20 cellular contexts compared by ENCODE assay signal in genomic region chr2:60958361-60958760, GRCh38. TPM values are rescaled to one million over a fixed set of nuclear protein-coding genes. Genes with fewer than 3 reads are reported as not detected.
DNase-seq lines count a peak whose midpoint lies in the region; TF ChIP-seq lines count a peak whose summit lies in the region.
"Had no signal": no experiment of that assay in that cellular context is flagged by ENCODE, and none has a peak within 500 bp of the region (broad histone marks: within the 10 kb centered on the region; RNA-seq: fewer than 3 reads in every experiment).

No MANE protein-coding gene starts in this region.

- no peaks in the 10 kb centered on the region for H3K27me3 ChIP-seq in breast epithelium
- no peaks in the 10 kb centered on the region for H3K27me3 ChIP-seq in HAP-1 (ENCODE audit: low read depth)
- H3K27me3 ChIP-seq: testis had no signal

- H3K36me3 ChIP-seq in breast epithelium, result no peaks in the 10 kb centered on the region
- no peaks in the 10 kb centered on the region for H3K36me3 ChIP-seq in urinary bladder (ENCODE audit: insufficient read depth)
- no peaks in the 10 kb centered on the region for H3K36me3 ChIP-seq in HAP-1 (replicated peaks)

- CTCF ChIA-PET in MCF 10A (lab: Yijun Ruan, JAX), result interaction anchor here (0.6 to 0.9 kb wide), 5 partner anchors 10 to 286 kb away, joined by 3 to 6 read pairs (median 4); no protein-coding TSS in a partner anchor

- H3K4me1 ChIP-seq in breast epithelium, result no peaks in the 10 kb centered on the region
- H3K4me1 ChIP-seq in urinary bladder (ENCODE audit: insufficient read depth), result no peaks in the 10 kb centered on the region
- H3K4me1 ChIP-seq in HAP-1, result no peaks in the 10 kb centered on the region
- H3K4me1 ChIP-seq: testis had no signal

- intact Hi-C loops in MCF 10A (cut with micrococcal nuclease) (no loop called here), breast epithelium (cut with DNase I; ENCODE audit: low total_unique reads) (no loop called here)

- in situ Hi-C loops in astrocyte of the spinal cord (cut with HindIII; ENCODE audit: low sequenced_read_pairs), result no loop called here
- in situ Hi-C loops in HAP-1 (cut with MboI; ENCODE audit: low sequenced_read_pairs), result no loop called here

- POLR2A ChIA-PET in MCF 10A (lab: Yijun Ruan, JAX), result interaction anchor here (0.6 to 6.1 kb wide), 25 partner anchors 8 to 580 kb away, joined by 3 to 118 read pairs (median 4); partner anchors contain the start of genes PAPOLG, PEX13, PUS10 and REL

- peak overlapping the region; percentile 39 for H3K4me3 Mint-ChIP-seq in MCF 10A (ENCODE audit: unreplicated experiment)
- no peak overlapping the region for H3K4me3 Mint-ChIP-seq in endothelial cell (ENCODE audit: unreplicated experiment)
- H3K4me3 Mint-ChIP-seq: effector memory CD8-positive, alpha-beta T cell; T-helper 2 cell treated with Interferon-gamma antibody and Interleukin-4, amounts not matched to agents 5 μg/mL and 100 μg/mL, for 36 hours had no signal

- WGBS in urinary bladder, result 75% methylated on average over 3 of the region's 3 CpGs

- TF ChIP-seq POLR2A in breast epithelium (IDR thresholded peaks at IDR 0.05), result no peak

- H3K27me3 Mint-ChIP-seq in MCF 10A (ENCODE audit: insufficient read depth, unreplicated experiment) (no peaks in the 10 kb centered on the region), endothelial cell (ENCODE audit: unreplicated experiment) (no peaks in the 10 kb centered on the region)
- H3K27me3 Mint-ChIP-seq: effector memory CD8-positive, alpha-beta T cell had no signal

- TF ChIP-seq CTCF in MCF 10A (IDR thresholded peaks at IDR 0.05; ENCODE audit: unreplicated experiment) (no peak), breast epithelium (IDR thresholded peaks at IDR 0.05) (no peak), astrocyte of the spinal cord (IDR thresholded peaks at IDR 0.05; ENCODE audit: low read depth, low read length) (no peak), foreskin fibroblast (IDR thresholded peaks at IDR 0.05; ENCODE audit: low read depth, low read length) (no peak), endothelial cell (IDR thresholded peaks at IDR 0.05; ENCODE audit: unreplicated experiment) (no peak)

- H3K27ac ChIP-seq in breast epithelium, result no peak overlapping the region
- H3K27ac ChIP-seq in urinary bladder (ENCODE audit: low read depth), result peak overlapping the region; percentile 0
- H3K27ac ChIP-seq: 22Rv1, testis had no signal

- H3K4me3 ChIP-seq in breast epithelium (no peak overlapping the region), astrocyte of the spinal cord (ENCODE audit: low read depth, low read length) (no peak overlapping the region), foreskin fibroblast (ENCODE audit: low read depth in 1 of 2, low read length in 2 of 2) (no peak overlapping the region), urinary bladder (ENCODE audit: low read depth, low read length) (no peak overlapping the region), HAP-1 (no peak overlapping the region)
- H3K4me3 ChIP-seq: K562, testis had no signal

- DNase-seq in MCF 10A (ENCODE audit: unreplicated experiment) (peak; percentile 26), breast epithelium (ENCODE audit: low spot score in 2 of 2) (no peak), astrocyte of the spinal cord (ENCODE audit: low read depth, low spot score) (peak; percentile 16), foreskin fibroblast (peak; percentile 72 to 84), dedifferentiated amniotic fluid mesenchymal stem cell (ENCODE audit: extremely low spot score) (no peak), HAP-1 (ENCODE audit: low spot score in 2 of 2) (no peak), endothelial cell (ENCODE audit: low spot score) (no peak)
- DNase-seq: activated CD4-positive, CD25-positive, alpha-beta regulatory T cell treated with anti-CD3 and anti-CD28 coated beads, Interleukin-2, amount 50 U/mL, for 72 hours; activated naive CD4-positive, alpha-beta T cell treated with Interleukin-2 at 50 U/mL for 16 hours; effector memory CD8-positive, alpha-beta T cell; mesendoderm; NCI-H1417; right cardiac atrium; SHP77; stimulated activated CD4-positive, alpha-beta T cell treated with anti-CD3 and anti-CD28 coated beads, Interleukin-2, amount 100 ng/mL, for 48 hours; testis had no signal

- TSS peak; percentile 79 for BruUV-seq in MCF 10A (replicated peaks; lab: Mats Ljungman, UMichigan)

- H3K36me3 Mint-ChIP-seq in MCF 10A (ENCODE audit: insufficient read depth, unreplicated experiment), result peaks cover 18% of the 10 kb centered on the region
- peaks cover 8% of the 10 kb centered on the region for H3K36me3 Mint-ChIP-seq in endothelial cell (ENCODE audit: low read depth, unreplicated experiment)

- H3K27ac Mint-ChIP-seq in MCF 10A (ENCODE audit: low read depth, unreplicated experiment) (peak overlapping the region; percentile 93), endothelial cell (ENCODE audit: unreplicated experiment) (no peak overlapping the region)
- H3K27ac Mint-ChIP-seq: effector memory CD8-positive, alpha-beta T cell; T-helper 2 cell treated with Interferon-gamma antibody and Interleukin-4, amounts not matched to agents 5 μg/mL and 100 μg/mL, for 36 hours had no signal

- H3K4me1 Mint-ChIP-seq in MCF 10A (ENCODE audit: insufficient read depth, unreplicated experiment) (peaks cover 21% of the 10 kb centered on the region), endothelial cell (ENCODE audit: unreplicated experiment) (peaks cover 4% of the 10 kb centered on the region)

- H3K9me3 Mint-ChIP-seq in MCF 10A (ENCODE audit: unreplicated experiment) (no peaks in the 10 kb centered on the region), endothelial cell (ENCODE audit: unreplicated experiment) (no peaks in the 10 kb centered on the region)
- H3K9me3 Mint-ChIP-seq: effector memory CD8-positive, alpha-beta T cell; T-helper 2 cell treated with Interferon-gamma antibody and Interleukin-4, amounts not matched to agents 5 μg/mL and 100 μg/mL, for 36 hours had no signal

- no peaks in the 10 kb centered on the region for H3K9me3 ChIP-seq in breast epithelium
- H3K9me3 ChIP-seq in HAP-1, result no peaks in the 10 kb centered on the region
- H3K9me3 ChIP-seq: testis had no signal

RNA-seq across cellular contexts. Expression of gene PEX13, which starts 59.2 kb away (rescaled TPM):
- total RNA-seq in MCF 10A (2022) (18.5 and 18.6 TPM in 2 replicates), breast epithelium (10 to 100 TPM; 25.1 to 58.2 (median 31.5) TPM), urinary bladder (53.6 TPM), endothelial cell (ENCODE audit: unreplicated experiment) (24.8 TPM)
- 12.9 TPM for polyA plus RNA-seq in urinary bladder

RNA-seq across cellular contexts. Expression of gene PUS10, which starts 59.7 kb away (rescaled TPM):
- total RNA-seq in MCF 10A (2022), result 5.0 and 6.9 TPM in 2 replicates
- 10 to 100 TPM in 1 of 3 donors, 1 to 10 TPM in 2; 8.2 to 16.2 (median 9.3) TPM for total RNA-seq in breast epithelium
- total RNA-seq in urinary bladder, result 14.6 TPM
- polyA plus RNA-seq in urinary bladder, result 3.1 TPM
- total RNA-seq in endothelial cell (ENCODE audit: unreplicated experiment), result 8.5 TPM

Comparison
In these comparisons a context has a peak if more than half of its experiments do, and no peak if none do; other contexts are left out.
1. DNase-seq: peak in MCF 10A (single experiment), astrocyte of the spinal cord (single experiment) and foreskin fibroblast (2 of 2); none in breast epithelium (0 of 2), dedifferentiated amniotic fluid mesenchymal stem cell (single experiment), HAP-1 (0 of 2) and endothelial cell (single experiment).